ENCODE assay signal across 1 cellular context in genomic region chr2:126300348-126300747, GRCh38.
TF ChIP-seq lines count a peak whose summit lies in the region.

No MANE protein-coding gene starts in this region.

TF ChIP-seq in K562, 482 proteins besides CTCF, POLR2A, EP300 and RAD21 (continued from another document):
- no peak for TF ChIP-seq MYBL2 (IDR thresholded peaks at IDR 0.05; ENCODE audit: low read depth)
- TF ChIP-seq MYBL2 (CRISPR knock-in tag; IDR thresholded peaks at IDR 0.05; ENCODE audit: borderline replicate concordance) = no peak
- TF ChIP-seq RBM15 (IDR thresholded peaks at IDR 0.05; ENCODE audit: insufficient read depth, low read length) = no peak
- TF ChIP-seq ZNF695 (CRISPR knock-in tag; IDR thresholded peaks at IDR 0.05) = no peak
- TF ChIP-seq CBX8 (IDR thresholded peaks at IDR 0.05; ENCODE audit: borderline replicate concordance, extremely low read depth, low read depth, low read length, poor library complexity, severe bottlenecking) = no peak
